9 cellular contexts compared by ENCODE assay signal in the genomic region with DNA sequence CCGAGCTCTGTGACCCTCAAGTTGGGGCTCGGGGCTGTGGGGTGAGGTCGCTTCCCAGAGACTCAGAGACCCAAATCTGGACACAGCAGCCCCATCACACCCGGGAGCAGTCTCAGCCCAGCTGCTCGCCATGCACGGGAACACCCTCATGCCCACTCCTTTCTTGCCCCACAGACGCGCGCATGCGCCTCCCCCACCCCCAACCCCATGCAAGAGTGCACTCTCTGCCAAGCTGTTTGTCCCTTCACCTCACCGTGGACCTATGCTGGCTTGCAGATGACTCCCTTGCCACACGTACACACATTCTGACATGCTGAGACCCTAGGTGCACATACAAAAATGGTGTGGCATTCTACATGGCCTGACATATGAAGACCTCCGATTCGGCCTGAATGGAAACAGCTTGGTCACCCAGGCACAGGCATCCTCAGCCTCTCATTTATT. TPM values are rescaled to one million over a fixed set of nuclear protein-coding genes. Genes with fewer than 3 reads are reported as not detected.
DNase-seq lines count a peak whose midpoint lies in the region; ATAC-seq and TF ChIP-seq lines count a peak whose summit lies in the region.
"Had no signal": no experiment of that assay in that cellular context is flagged by ENCODE, and none has a peak within 500 bp of the region (broad histone marks: within the 10 kb centered on the region; RNA-seq: fewer than 3 reads in every experiment).

No MANE protein-coding gene starts in this region.

- WGBS in heart right ventricle, 2 donors: 1 to 6% methylated on average over 14 of the region's 14 CpGs

- H3K27ac ChIP-seq in HUES48 (ENCODE audit: low read depth, low read length) (peak overlapping the region; percentile 81), heart right ventricle (peak overlapping the region; percentile 77 to 92 (median 86))
- H3K27ac ChIP-seq: epithelial cell of prostate had no signal

- H3K36me3 ChIP-seq in HUES48 (ENCODE audit: control insufficient read depth, insufficient read depth, low read length) (no peaks in the 10 kb centered on the region), heart right ventricle (no peaks in the 10 kb centered on the region)

- H3K4me3 ChIP-seq in HUES48 (ENCODE audit: low read depth, low read length) (peak overlapping the region; percentile 23; the same call in 1 of the 2 replicates), heart right ventricle (peak overlapping the region in 9 of 10 donors; percentile 46 to 76 (median 60))

- intact Hi-C loops in heart right ventricle (cut with DNase I): loop anchor here in 1 of 10 donors (10.0 kb wide), 1 partner anchor 67 kb away; no protein-coding TSS in a partner anchor

- no peaks in the 10 kb centered on the region for H3K9me3 ChIP-seq in HUES48 (ENCODE audit: control insufficient read depth, insufficient read depth, low read length)
- no peaks in the 10 kb centered on the region for H3K9me3 ChIP-seq in heart right ventricle

- ATAC-seq in heart right ventricle: peak; percentile 6 to 36 (median 24)
- peak; percentile 4 for ATAC-seq in stimulated activated naive CD8-positive, alpha-beta T cell treated with anti-CD3 and anti-CD28 coated beads, Interleukin-15, Interleukin-2, amounts not matched to agents 100 U/mL and 50 U/mL, for 24 hours
- no peak for ATAC-seq in GM19452 (IDR thresholded peaks at IDR 0.05; ENCODE audit: unreplicated experiment)

- H3K9ac ChIP-seq in HUES48 (ENCODE audit: low read depth, low read length): no peak overlapping the region

- H3K27me3 ChIP-seq in HUES48 (ENCODE audit: control insufficient read depth, insufficient read depth, low read length): no peaks in the 10 kb centered on the region; the same call in 1 of the 2 replicates
- H3K27me3 ChIP-seq in heart right ventricle: peaks cover 0 to 6% (median 0%) of the 10 kb centered on the region in 7 donors

- peak; percentile 63 to 69 for DNase-seq in activated T-cell treated with anti-CD3 and anti-CD28 coated beads, Interleukin-2, amount 50 U/mL, for 48 hours
- DNase-seq in heart right ventricle (peak; percentile 62 to 73), midbrain (lab: John Stamatoyannopoulos, UW) (no peak), NCI-H2171 (lab: John Stamatoyannopoulos, UW) (no peak)
- peak; percentile 73 for DNase-seq in stimulated activated naive CD8-positive, alpha-beta T cell treated with anti-CD3 and anti-CD28 coated beads, Interleukin-15, Interleukin-2, amounts not matched to agents 100 U/mL and 50 U/mL, for 24 hours

- peaks cover 20% of the 10 kb centered on the region for H3K4me1 ChIP-seq in HUES48 (ENCODE audit: control insufficient read depth, insufficient read depth, low read length)
- peaks cover 15 to 61% (median 36%) of the 10 kb centered on the region in 9 donors for H3K4me1 ChIP-seq in heart right ventricle

- TF ChIP-seq CTCF in heart right ventricle (IDR thresholded peaks at IDR 0.05): no peak

RNA-seq across cellular contexts. Expression of gene CD248, which starts 0.5 kb away (rescaled TPM):
- 10 to 100 TPM in 5 of 10 donors, 1 to 10 TPM in 5; 5.3 to 44.4 (median 9.1) TPM for total RNA-seq in heart right ventricle
- polyA plus RNA-seq in heart right ventricle: 10 to 100 TPM in 1 of 2 donors, 1 to 10 TPM in 1; 8.6 to 35.9 TPM
- total RNA-seq: HT1080 had no signal

RNA-seq across cellular contexts. Expression of gene RIN1, which starts 18.9 kb away (rescaled TPM):
- 1 to 10 TPM in 8 of 10 donors, under 1 TPM in 2; 0.81 to 5.3 (median 1.6) TPM for total RNA-seq in heart right ventricle
- polyA plus RNA-seq in heart right ventricle: 10 to 100 TPM in 1 of 2 donors, 1 to 10 TPM in 1; 3.9 to 10.8 TPM

RNA-seq across cellular contexts. Expression of gene TMEM151A, which starts 25.6 kb away (rescaled TPM):
- under 1 TPM in 4 of 10 donors, not detected in 6; 0.17 to 0.24 (median 0.20) TPM for total RNA-seq in heart right ventricle
- under 1 TPM in 1 of 2 donors, not detected in 1; 0.10 TPM for polyA plus RNA-seq in heart right ventricle
- total RNA-seq: HT1080 had no signal

RNA-seq across cellular contexts. Expression of gene BRMS1, which starts 27.6 kb away (rescaled TPM):
- 10 to 100 TPM; 10.6 to 17.6 (median 12.9) TPM for total RNA-seq in heart right ventricle
- polyA plus RNA-seq in heart right ventricle: 10 to 100 TPM; 25.2 to 73.9 TPM

RNA-seq across cellular contexts. Expression of gene YIF1A, which starts 28.4 kb away (rescaled TPM):
- total RNA-seq in heart right ventricle: 10 to 100 TPM; 38.3 to 75.0 (median 51.9) TPM
- 100 to 1,000 TPM in 1 of 2 donors, 10 to 100 TPM in 1; 54.9 to 168 TPM for polyA plus RNA-seq in heart right ventricle

Comparison
In these comparisons a context has a peak if more than half of its experiments do, and no peak if none do; other contexts are left out.
1. DNase-seq: peak in activated T-cell treated with anti-CD3 and anti-CD28 coated beads, Interleukin-2, amount 50 U/mL, for 48 hours (2 of 2), heart right ventricle (2 of 2) and stimulated activated naive CD8-positive, alpha-beta T cell treated with anti-CD3 and anti-CD28 coated beads, Interleukin-15, Interleukin-2, amounts not matched to agents 100 U/mL and 50 U/mL, for 24 hours (single experiment); none in midbrain (single experiment) and NCI-H2171 (single experiment).